Comparison of ENCODE assay signal across 23 cellular contexts in genomic region chr12:1644113-1644512, GRCh38. TPM values are rescaled to one million over a fixed set of nuclear protein-coding genes. Genes with fewer than 3 reads are reported as not detected.
DNase-seq lines count a peak whose midpoint lies in the region; ATAC-seq, FAIRE-seq and TF ChIP-seq lines count a peak whose summit lies in the region.
"Had no signal": no experiment of that assay in that cellular context is flagged by ENCODE, and none has a peak within 500 bp of the region (broad histone marks: within the 10 kb centered on the region; RNA-seq: fewer than 3 reads in every experiment).

No MANE protein-coding gene starts in this region.

- H3K23ac ChIP-seq in H9 (ENCODE audit: insufficient read length, low read depth, low read length) = no peak overlapping the region

- peaks cover 14% of the 10 kb centered on the region for H3K4me1 Mint-ChIP-seq in astrocyte (ENCODE audit: low read depth, unreplicated experiment)
- H3K4me1 Mint-ChIP-seq in H9 = peaks cover 2 to 16% of the 10 kb centered on the region in 2 experiments; a peak in 3 of 4 replicates
- peaks cover 13% of the 10 kb centered on the region for H3K4me1 Mint-ChIP-seq in type B pancreatic cell (ENCODE audit: unreplicated experiment)
- peaks cover 0 to 14% (median 3%) of the 10 kb centered on the region in 4 donors for H3K4me1 Mint-ChIP-seq in naive thymus-derived CD8-positive, alpha-beta T cell

- H3K18ac ChIP-seq in H9 (ENCODE audit: insufficient read length, low read depth, low read length) = no peak overlapping the region

- H3K56ac ChIP-seq in H9 (ENCODE audit: insufficient read length, low read depth, low read length) = no peak overlapping the region

- no peaks in the 10 kb centered on the region for H3K79me2 ChIP-seq in astrocyte (ENCODE audit: insufficient read depth, low read length)
- H3K79me2 ChIP-seq in H9 (ENCODE audit: insufficient read depth, low read length) = no peaks in the 10 kb centered on the region

- H3K9me3 ChIP-seq in astrocyte (ENCODE audit: insufficient read depth, low read depth, low read length) = no peaks in the 10 kb centered on the region
- no peaks in the 10 kb centered on the region for H3K9me3 ChIP-seq in muscle layer of colon (ENCODE audit: low read length)
- no peaks in the 10 kb centered on the region for H3K9me3 ChIP-seq in H9 (ENCODE audit: control insufficient read depth, low read depth, low read length)
- H3K9me3 ChIP-seq: adrenal gland, lower lobe of right lung, mucosa of descending colon, spleen, upper lobe of left lung had no signal

- no peak overlapping the region for H3T11ph ChIP-seq in H9 (ENCODE audit: low read length)

- no peak overlapping the region for H2AK5ac ChIP-seq in H9 (ENCODE audit: insufficient read length, low read length)

- H2BK12ac ChIP-seq in H9 (ENCODE audit: insufficient read length, low read depth, low read length) = no peak overlapping the region

- no CpG with 5 or more reads among the region's 3 CpGs for WGBS in H9 (ENCODE audit: extremely low coverage, insufficient read length, low lambda C conversion rate)

- H3K4ac ChIP-seq in H9 (ENCODE audit: low read depth, low read length) = no peak overlapping the region

- POLR2A ChIA-PET in naive thymus-derived CD8-positive, alpha-beta T cell (lab: Charles Lee) = no interaction called here

- peak overlapping the region; percentile 23 for H3K27ac Mint-ChIP-seq in astrocyte (ENCODE audit: unreplicated experiment)
- no peak overlapping the region for H3K27ac Mint-ChIP-seq in H9
- H3K27ac Mint-ChIP-seq in type B pancreatic cell = no peak overlapping the region
- H3K27ac Mint-ChIP-seq in naive thymus-derived CD8-positive, alpha-beta T cell = no peak overlapping the region
- H3K27ac Mint-ChIP-seq: activated CD4-positive, alpha-beta memory T cell treated with anti-CD3 and anti-CD28 coated beads for 36 hours; GM23338; stimulated activated naive CD8-positive, alpha-beta T cell treated with anti-CD3 and anti-CD28 coated beads, Interleukin-15, Interleukin-2, amounts not matched to agents 100 ng/mL and 50 ng/mL, for 24 hours had no signal

- H3K36me3 Mint-ChIP-seq in astrocyte (ENCODE audit: low read depth, unreplicated experiment) (peaks cover 42% of the 10 kb centered on the region), H9 (ENCODE audit: insufficient read depth in 1 of 3, low read depth in 3 of 3) (no peaks in the 10 kb centered on the region), type B pancreatic cell (peaks cover 32% of the 10 kb centered on the region)
- H3K36me3 Mint-ChIP-seq in naive thymus-derived CD8-positive, alpha-beta T cell = no peaks in the 10 kb centered on the region
- H3K36me3 Mint-ChIP-seq: activated CD4-positive, alpha-beta memory T cell treated with anti-CD3 and anti-CD28 coated beads for 36 hours had no signal

- H3K4me2 ChIP-seq in astrocyte (ENCODE audit: low read length) (peak overlapping the region; percentile 54), H9 (ENCODE audit: insufficient read depth, insufficient read length, low read length) (no peak overlapping the region)
- H3K4me2 ChIP-seq: GM23338 had no signal

- H3K79me1 ChIP-seq in H9 (ENCODE audit: insufficient read depth, low read depth, low read length, poor library complexity, severe bottlenecking) = no peaks in the 10 kb centered on the region

- H4K5ac ChIP-seq in H9 (ENCODE audit: insufficient read length, low read depth, low read length) = no peak overlapping the region

- no peaks in the 10 kb centered on the region for H3K9me3 Mint-ChIP-seq in astrocyte (ENCODE audit: unreplicated experiment)
- no peaks in the 10 kb centered on the region for H3K9me3 Mint-ChIP-seq in H9
- H3K9me3 Mint-ChIP-seq in type B pancreatic cell = no peaks in the 10 kb centered on the region
- no peaks in the 10 kb centered on the region for H3K9me3 Mint-ChIP-seq in naive thymus-derived CD8-positive, alpha-beta T cell
- H3K9me3 Mint-ChIP-seq: activated CD4-positive, alpha-beta memory T cell treated with anti-CD3 and anti-CD28 coated beads for 36 hours; GM23338; stimulated activated naive CD8-positive, alpha-beta T cell treated with anti-CD3 and anti-CD28 coated beads, Interleukin-15, Interleukin-2, amounts not matched to agents 100 ng/mL and 50 ng/mL, for 24 hours had no signal

- H4K8ac ChIP-seq in H9 (replicated peaks; ENCODE audit: insufficient read length, low read depth, low read length) = no peak overlapping the region

- H3K4me1 ChIP-seq in astrocyte (ENCODE audit: insufficient read depth, low read length) (peaks cover 18% of the 10 kb centered on the region), muscle layer of colon (ENCODE audit: insufficient read depth, low read length) (peaks cover 17% of the 10 kb centered on the region), H9 (ENCODE audit: insufficient read depth, low read length) (no peaks in the 10 kb centered on the region)
- H3K4me1 ChIP-seq: lower lobe of right lung had no signal

- H3K23me2 ChIP-seq in H9 (ENCODE audit: insufficient read length, low read depth, low read length, poor library complexity, severe bottlenecking) = no peaks in the 10 kb centered on the region

- no peak overlapping the region for H2AFZ ChIP-seq in astrocyte (ENCODE audit: low read depth, low read length)
- no peak overlapping the region for H2AFZ ChIP-seq in H9 (ENCODE audit: low read length)
- H2AFZ ChIP-seq: GM23338 had no signal

- no peak overlapping the region for H3K9ac ChIP-seq in astrocyte (ENCODE audit: low read length)
- H3K9ac ChIP-seq in muscle layer of colon (ENCODE audit: low read length) = no peak overlapping the region
- no peak overlapping the region for H3K9ac ChIP-seq in H9 (ENCODE audit: extremely low read depth, insufficient read length, low read length)

- H3K4me3 Mint-ChIP-seq in astrocyte (ENCODE audit: unreplicated experiment) (no peak overlapping the region), H9 (no peak overlapping the region; a peak in 1 of 5 replicates), type B pancreatic cell (no peak overlapping the region)
- no peak overlapping the region for H3K4me3 Mint-ChIP-seq in naive thymus-derived CD8-positive, alpha-beta T cell
- H3K4me3 Mint-ChIP-seq: activated CD4-positive, alpha-beta memory T cell treated with anti-CD3 and anti-CD28 coated beads for 36 hours; GM23338; stimulated activated naive CD8-positive, alpha-beta T cell treated with anti-CD3 and anti-CD28 coated beads, Interleukin-15, Interleukin-2, amounts not matched to agents 100 ng/mL and 50 ng/mL, for 24 hours had no signal

- H4K20me1 ChIP-seq in astrocyte (ENCODE audit: insufficient read depth, low read length) (peaks cover 43% of the 10 kb centered on the region), H9 (ENCODE audit: control insufficient read depth, insufficient read depth, insufficient read length) (peaks cover 2% of the 10 kb centered on the region)

- no peaks in the 10 kb centered on the region for H3K27me3 Mint-ChIP-seq in astrocyte (ENCODE audit: low read depth, unreplicated experiment)
- H3K27me3 Mint-ChIP-seq in H9 (ENCODE audit: low read depth) = peaks cover 12% of the 10 kb centered on the region
- H3K27me3 Mint-ChIP-seq in type B pancreatic cell = peaks cover 36% of the 10 kb centered on the region
- H3K27me3 Mint-ChIP-seq in naive thymus-derived CD8-positive, alpha-beta T cell = peaks cover 0 to 6% (median 3%) of the 10 kb centered on the region in 5 donors

- H3K36me3 ChIP-seq in astrocyte (ENCODE audit: insufficient read depth, low read length) (peaks cover 7% of the 10 kb centered on the region), muscle layer of colon (ENCODE audit: insufficient read depth, low read length) (peaks cover 5% of the 10 kb centered on the region)
- H3K36me3 ChIP-seq: adrenal gland had no signal

- DNase-seq in NCI-H1436 (lab: John Stamatoyannopoulos, UW) (peak; percentile 3), NCI-H1436 treated with DMSO at 0.1 percent for 48 hours (lab: John Stamatoyannopoulos, UW) (no peak), astrocyte (ENCODE audit: low read depth) (no peak), H9 (no peak), type B pancreatic cell (ENCODE audit: extremely low spot score, unreplicated experiment) (no peak)
- no peak for DNase-seq in naive thymus-derived CD8-positive, alpha-beta T cell
- DNase-seq: activated CD4-positive, alpha-beta memory T cell treated with anti-CD3 and anti-CD28 coated beads for 36 hours; activated CD4-positive, CD25-positive, alpha-beta regulatory T cell; activated gamma-delta T cell; KG1; lower lobe of right lung; spleen; stimulated activated CD4-positive, alpha-beta T cell treated with anti-CD3 and anti-CD28 coated beads, Interleukin-4, amount 100 ng/mL, for 4 hours; upper lobe of left lung had no signal

- H3K27me3 ChIP-seq in astrocyte (ENCODE audit: insufficient read depth, low read length) (no peaks in the 10 kb centered on the region), muscle layer of colon (ENCODE audit: control insufficient read depth in 1 of 2, insufficient read depth in 2 of 2, low read length in 2 of 2) (no peaks in the 10 kb centered on the region), H9 (ENCODE audit: insufficient read depth, low read length) (no peaks in the 10 kb centered on the region)
- H3K27me3 ChIP-seq: adrenal gland, cardiac muscle cell, spleen, upper lobe of left lung had no signal

- H3K27ac ChIP-seq in astrocyte (ENCODE audit: low read depth, low read length) (no peak overlapping the region), muscle layer of colon (ENCODE audit: low read depth, low read length) (peak overlapping the region; percentile 16), temporal lobe (ENCODE audit: low read depth, low read length) (peak overlapping the region; percentile 97), H9 (ENCODE audit: insufficient read length, low read depth, low read length) (no peak overlapping the region)
- H3K27ac ChIP-seq: adrenal gland, lower lobe of right lung, RWPE1, spleen, upper lobe of left lung had no signal

- H3K4me3 ChIP-seq in astrocyte (ENCODE audit: insufficient read depth, low read depth, low read length) = no peak overlapping the region
- H3K4me3 ChIP-seq in muscle layer of colon (ENCODE audit: low read depth in 1 of 2, low read length in 2 of 2) = peak overlapping the region in 1 of 2 donors; percentile 22
- H3K4me3 ChIP-seq: adrenal gland, cardiac muscle cell, GM23338, lower lobe of right lung, mucosa of descending colon, spleen, upper lobe of left lung had no signal

- no peak overlapping the region for H3K14ac ChIP-seq in H9 (ENCODE audit: insufficient read depth, low read length)

- H2BK20ac ChIP-seq in H9 (ENCODE audit: low read depth, low read length, poor library complexity, severe bottlenecking) = no peak overlapping the region

- no peak overlapping the region for H4K91ac ChIP-seq in H9 (ENCODE audit: insufficient read length, low read depth, low read length)

- no peak for FAIRE-seq in astrocyte (lab: Jason Lieb, UNC)
- FAIRE-seq: A204.1 had no signal

- no peak overlapping the region for H2BK5ac ChIP-seq in H9 (ENCODE audit: insufficient read length, low read length)

- no peak overlapping the region for H2BK15ac ChIP-seq in H9 (ENCODE audit: low read depth, low read length)

- no peak for ATAC-seq in naive thymus-derived CD8-positive, alpha-beta T cell
- ATAC-seq: GM23338 had no signal

- TF ChIP-seq CTCF in astrocyte (IDR thresholded peaks at IDR 0.05; ENCODE audit: insufficient read depth, low read depth, low read length) = no peak
- no peak for TF ChIP-seq CTCF in H9 (conservative IDR thresholded peaks at IDR 0.05)
- TF ChIP-seq CTCF in type B pancreatic cell (conservative IDR thresholded peaks at IDR 0.05) = no peak

- H2BK120ac ChIP-seq in H9 (ENCODE audit: low read depth, low read length, poor library complexity, severe bottlenecking) = no peak overlapping the region

RNA-seq across cellular contexts. Expression of gene WNT5B, which starts 15.1 kb away (rescaled TPM):
- total RNA-seq in astrocyte (110 TPM in 2 replicates), temporal lobe (15.0 TPM), H9 (2021) (0.61 and 1.5 TPM in 2 replicates), type B pancreatic cell (ENCODE audit: low replicate concordance) (11.3 and 42.9 TPM in 2 replicates)
- not detected for total RNA-seq in naive thymus-derived CD8-positive, alpha-beta T cell
- polyA plus RNA-seq in naive thymus-derived CD8-positive, alpha-beta T cell = not detected
- total RNA-seq: activated CD4-positive, alpha-beta memory T cell treated with anti-CD3 and anti-CD28 coated beads for 36 hours had no signal

RNA-seq across cellular contexts. Expression of gene ADIPOR2, which starts 46.8 kb away (rescaled TPM):
- total RNA-seq in astrocyte = 52.8 and 56.6 TPM in 2 replicates
- total RNA-seq in temporal lobe = 24.1 TPM
- total RNA-seq in H9 (2021) = 44.2 and 45.3 TPM in 2 replicates
- total RNA-seq in type B pancreatic cell (ENCODE audit: low replicate concordance) = 49.2 and 103 TPM in 2 replicates
- 10 to 100 TPM; 38.5 to 39.9 TPM for total RNA-seq in naive thymus-derived CD8-positive, alpha-beta T cell
- polyA plus RNA-seq in naive thymus-derived CD8-positive, alpha-beta T cell = 1 to 10 TPM; 2.0 to 3.2 (median 3.0) TPM

RNA-seq across cellular contexts. Expression of gene FBXL14, which starts 49.7 kb away (rescaled TPM):
- total RNA-seq in astrocyte (9.2 and 9.8 TPM in 2 replicates), temporal lobe (15.0 TPM), H9 (2021) (15.6 and 16.0 TPM in 2 replicates), type B pancreatic cell (ENCODE audit: low replicate concordance) (16.7 and 28.8 TPM in 2 replicates)
- 10 to 100 TPM; 36.5 to 38.8 TPM for total RNA-seq in naive thymus-derived CD8-positive, alpha-beta T cell
- 10 to 100 TPM; 12.1 to 24.5 (median 16.6) TPM for polyA plus RNA-seq in naive thymus-derived CD8-positive, alpha-beta T cell

Comparison
In these comparisons a context has a peak if more than half of its experiments do, and no peak if none do; other contexts are left out.
1. H3K27ac ChIP-seq: peak in muscle layer of colon (single experiment) and temporal lobe (single experiment); none in astrocyte (single experiment) and H9 (single experiment).